ENCODE assay signal across 9 cellular contexts in the genomic region with DNA sequence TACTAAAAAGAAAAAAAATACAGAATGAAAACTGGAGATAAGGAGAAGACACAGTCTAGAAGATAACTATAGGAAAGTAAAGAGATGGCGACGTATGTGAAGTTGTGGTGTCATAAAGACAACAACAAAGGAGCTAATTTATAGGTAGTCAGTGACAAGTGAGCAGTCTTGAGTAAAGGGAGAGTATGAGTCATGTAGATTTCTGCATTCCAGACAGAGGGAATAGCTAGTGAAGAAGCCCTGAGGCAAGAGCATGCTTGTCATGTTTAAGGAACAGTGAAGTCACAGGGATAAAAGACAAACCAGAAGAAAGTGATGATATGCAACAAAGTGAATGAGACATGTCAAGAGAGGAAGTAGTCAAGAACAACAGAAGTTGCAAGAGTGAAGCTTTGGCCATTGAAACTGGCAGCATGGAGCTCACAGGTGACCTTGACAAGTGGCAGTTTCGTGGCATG. TPM values are rescaled to one million over a fixed set of nuclear protein-coding genes. Genes with fewer than 3 reads are reported as not detected.
DNase-seq lines count a peak whose midpoint lies in the region; TF ChIP-seq lines count a peak whose summit lies in the region.
"Had no signal": no experiment of that assay in that cellular context is flagged by ENCODE, and none has a peak within 500 bp of the region (broad histone marks: within the 10 kb centered on the region; RNA-seq: fewer than 3 reads in every experiment).

No MANE protein-coding gene starts in this region.

- TF ChIP-seq CTCF in HEK293 (tag by site-specific recombination; IDR thresholded peaks at IDR 0.05) (no peak), stomach (IDR thresholded peaks at IDR 0.05) (no peak), dorsolateral prefrontal cortex (IDR thresholded peaks at IDR 0.05 in 54 of 56, conservative IDR thresholded peaks at IDR 0.05 in 2 of 56; ENCODE audit: low read depth in 1 of 56, partially characterized antibody in 56 of 56) (no peak)

- POLR2A ChIA-PET in HEK293 (lab: Yijun Ruan, JAX) = interaction anchor here (1.3 kb wide), 1 partner anchor 76 kb away, joined by 6 read pairs; the partner anchor contains the start of gene UMAD1

- H3K27ac ChIP-seq in HEK293 (ENCODE audit: extremely low read depth, low read depth, low read length) (no peak overlapping the region), stomach (peak overlapping the region; percentile 61 to 98 (median 95)), dorsolateral prefrontal cortex (peak overlapping the region in 7 of 59 donors; percentile 0 to 31 (median 6))

- no peaks in the 10 kb centered on the region for H3K9me3 ChIP-seq in HEK293 (ENCODE audit: control insufficient read depth, insufficient read depth, low read depth, low read length)
- H3K9me3 ChIP-seq in stomach = peaks cover 0 to 10% (median 5%) of the 10 kb centered on the region in 4 donors
- H3K9me3 ChIP-seq: ovary had no signal

- intact Hi-C loops in stomach (cut with DNase I; ENCODE audit: low total_unique reads) (no loop called here), dorsolateral prefrontal cortex (cut with DNase I) (loop anchor here (10.0 kb wide), 2 partner anchors 380 to 730 kb away; partner anchors contain the start of gene C1GALT1 (in 1 of the 2))

- TF ChIP-seq POLR2A in stomach (IDR thresholded peaks at IDR 0.05) = no peak

- H3K36me3 ChIP-seq in HEK293 (ENCODE audit: control insufficient read depth in 2 of 2, insufficient read depth in 1 of 2, low read length in 2 of 2) = peaks cover 0 to 2% of the 10 kb centered on the region in 2 experiments; a peak in 1 of 3 replicates
- H3K36me3 ChIP-seq in stomach = no peaks in the 10 kb centered on the region
- H3K36me3 ChIP-seq: ovary had no signal

- DNase-seq in SK-MEL-5 (ENCODE audit: low read depth, low spot score) (peak; percentile 66), fibroblast of gingiva (ENCODE audit: low read depth) (peak; percentile 66), stomach (no peak), dorsolateral prefrontal cortex (no peak), cerebellum (ENCODE audit: low spot score) (no peak), activated gamma-delta T cell (lab: John Stamatoyannopoulos, UW) (no peak)
- DNase-seq in stimulated activated CD8-positive, alpha-beta memory T cell treated with anti-CD3 and anti-CD28 coated beads, Interleukin-4, amount 100 ng/mL, for 48 hours = no peak
- DNase-seq: ovary had no signal

- in situ Hi-C loops in SK-MEL-5 (cut with HindIII; ENCODE audit: low pct_unique_long_range_greater_than_20kb, low sequenced_read_pairs) = no loop called here

- CTCF ChIA-PET in HEK293 (lab: Yijun Ruan, JAX) = no interaction called here

- H3K4me1 ChIP-seq in HEK293 (ENCODE audit: control insufficient read depth, insufficient read depth, low read length) = peaks cover 5% of the 10 kb centered on the region; the same call in 1 of the 2 replicates
- H3K4me1 ChIP-seq in stomach = peaks cover 16 to 58% (median 42%) of the 10 kb centered on the region in 4 donors

- WGBS in stomach, 5 donors = 76 to 90% (median 83%) methylated on average over 3 of the region's 3 CpGs

- no peak overlapping the region for H3K4me3 ChIP-seq in HEK293 (ENCODE audit: low read depth, low read length)
- no peak overlapping the region for H3K4me3 ChIP-seq in stomach
- H3K4me3 ChIP-seq in dorsolateral prefrontal cortex = no peak overlapping the region
- H3K4me3 ChIP-seq: ovary had no signal

- H3K27me3 ChIP-seq in stomach = no peaks in the 10 kb centered on the region
- no peaks in the 10 kb centered on the region for H3K27me3 ChIP-seq in dorsolateral prefrontal cortex
- H3K27me3 ChIP-seq: ovary had no signal

- TF ChIP-seq EP300 in stomach (IDR thresholded peaks at IDR 0.05) = no peak

TF ChIP-seq in HEK293, 187 proteins besides CTCF, POLR2A, EP300 and RAD21 (continues in another document):
- no peak for TF ChIP-seq ZNF311 (tag by site-specific recombination; IDR thresholded peaks at IDR 0.05; ENCODE audit: borderline replicate concordance)
- TF ChIP-seq ZNF677 (tag by site-specific recombination; IDR thresholded peaks at IDR 0.05) = no peak
- no peak for TF ChIP-seq ZNF830 (tag by site-specific recombination; IDR thresholded peaks at IDR 0.05; ENCODE audit: low read depth)
- TF ChIP-seq GLI4 (tag by site-specific recombination; IDR thresholded peaks at IDR 0.05) = no peak
- TF ChIP-seq ZNF621 (tag by site-specific recombination; IDR thresholded peaks at IDR 0.05) = no peak
- peak; percentile 93 for TF ChIP-seq PRDM1 (tag by site-specific recombination; IDR thresholded peaks at IDR 0.05)
- TF ChIP-seq ZNF169 (tag by site-specific recombination; IDR thresholded peaks at IDR 0.05) = no peak
- peak; percentile 86 for TF ChIP-seq MEIS1 (CRISPR knock-in tag; IDR thresholded peaks at IDR 0.05; ENCODE audit: borderline replicate concordance)
- TF ChIP-seq SP3 (tag by site-specific recombination; IDR thresholded peaks at IDR 0.05) = no peak
- TF ChIP-seq TRIM28 (IDR thresholded peaks at IDR 0.05; ENCODE audit: borderline replicate concordance, low read length) = 0 out of 2 replicates have a peak, but pooled peaks have one; percentile 38
- no peak for TF ChIP-seq ZNF184 (tag by site-specific recombination; IDR thresholded peaks at IDR 0.05)
- TF ChIP-seq INSM2 (tag by site-specific recombination; IDR thresholded peaks at IDR 0.05) = peak; percentile 91
- TF ChIP-seq ZNF792 (tag by site-specific recombination; IDR thresholded peaks at IDR 0.05) = no peak
- TF ChIP-seq, protein P1, sequence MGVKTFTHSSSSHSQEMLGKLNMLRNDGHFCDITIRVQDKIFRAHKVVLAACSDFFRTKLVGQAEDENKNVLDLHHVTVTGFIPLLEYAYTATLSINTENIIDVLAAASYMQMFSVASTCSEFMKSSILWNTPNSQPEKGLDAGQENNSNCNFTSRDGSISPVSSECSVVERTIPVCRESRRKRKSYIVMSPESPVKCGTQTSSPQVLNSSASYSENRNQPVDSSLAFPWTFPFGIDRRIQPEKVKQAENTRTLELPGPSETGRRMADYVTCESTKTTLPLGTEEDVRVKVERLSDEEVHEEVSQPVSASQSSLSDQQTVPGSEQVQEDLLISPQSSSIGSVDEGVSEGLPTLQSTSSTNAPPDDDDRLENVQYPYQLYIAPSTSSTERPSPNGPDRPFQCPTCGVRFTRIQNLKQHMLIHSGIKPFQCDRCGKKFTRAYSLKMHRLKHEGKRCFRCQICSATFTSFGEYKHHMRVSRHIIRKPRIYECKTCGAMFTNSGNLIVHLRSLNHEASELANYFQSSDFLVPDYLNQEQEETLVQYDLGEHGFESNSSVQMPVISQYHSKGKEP (tag by site-specific recombination; IDR thresholded peaks at IDR 0.05) = no peak
- TF ChIP-seq, protein P2, sequence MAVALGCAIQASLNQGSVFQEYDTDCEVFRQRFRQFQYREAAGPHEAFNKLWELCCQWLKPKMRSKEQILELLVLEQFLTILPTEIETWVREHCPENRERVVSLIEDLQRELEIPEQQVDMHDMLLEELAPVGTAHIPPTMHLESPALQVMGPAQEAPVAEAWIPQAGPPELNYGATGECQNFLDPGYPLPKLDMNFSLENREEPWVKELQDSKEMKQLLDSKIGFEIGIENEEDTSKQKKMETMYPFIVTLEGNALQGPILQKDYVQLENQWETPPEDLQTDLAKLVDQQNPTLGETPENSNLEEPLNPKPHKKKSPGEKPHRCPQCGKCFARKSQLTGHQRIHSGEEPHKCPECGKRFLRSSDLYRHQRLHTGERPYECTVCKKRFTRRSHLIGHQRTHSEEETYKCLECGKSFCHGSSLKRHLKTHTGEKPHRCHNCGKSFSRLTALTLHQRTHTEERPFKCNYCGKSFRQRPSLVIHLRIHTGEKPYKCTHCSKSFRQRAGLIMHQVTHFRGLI (tag by site-specific recombination; IDR thresholded peaks at IDR 0.05) = no peak
- TF ChIP-seq TCF7L2 (IDR thresholded peaks at IDR 0.05; ENCODE audit: borderline replicate concordance, low read depth, low read length) = no peak
- TF ChIP-seq FEZF1 (tag by site-specific recombination; IDR thresholded peaks at IDR 0.05) = peak; percentile 94

RNA-seq across cellular contexts. Expression of gene MIOS, which starts 2.3 kb away (rescaled TPM):
- total RNA-seq in SK-MEL-5 (2014; rRNA removed; shearing (Covaris generic)) = 49.2 and 51.2 TPM in 2 replicates
- 28.3 and 38.1 TPM in 2 replicates for polyA plus RNA-seq in SK-MEL-5 (2015; cell fraction: cytosol; rRNA removed)
- 57.5 and 87.0 TPM in 2 replicates for polyA plus RNA-seq in SK-MEL-5 (2015; cell fraction: nucleus; rRNA removed)
- total RNA-seq in stomach (10 to 100 TPM; 10.7 to 82.9 (median 62.4) TPM), dorsolateral prefrontal cortex (10 to 100 TPM; 22.0 to 49.3 (median 35.6) TPM), cerebellum (57.0 TPM)
- polyA plus RNA-seq in stomach = 10 to 100 TPM; 16.3 to 21.8 (median 17.0) TPM

RNA-seq across cellular contexts. Expression of gene COL28A1, which starts 28.7 kb away (rescaled TPM):
- 0.26 and 0.32 TPM in 2 replicates for total RNA-seq in SK-MEL-5 (2014; rRNA removed; shearing (Covaris generic))
- 0.11 TPM in 1 of 2 replicates, not detected in the other for polyA plus RNA-seq in SK-MEL-5 (2015; cell fraction: cytosol; rRNA removed)
- polyA plus RNA-seq in SK-MEL-5 (2015; cell fraction: nucleus; rRNA removed) = 0.44 TPM in 1 of 2 replicates, not detected in the other
- 10 to 100 TPM in 2 of 5 donors, 1 to 10 TPM in 2, under 1 TPM in 1; 0.58 to 39.7 (median 5.7) TPM for total RNA-seq in stomach
- 1 to 10 TPM; 1.7 to 4.0 (median 2.5) TPM for polyA plus RNA-seq in stomach
- total RNA-seq in dorsolateral prefrontal cortex = 10 to 100 TPM in 2 of 120 experiments, 1 to 10 TPM in 118; 2.3 to 11.2 (median 5.6) TPM
- total RNA-seq in cerebellum = 6.2 TPM

Comparison
In these comparisons a context has a peak if more than half of its experiments do, and no peak if none do; other contexts are left out.
1. DNase-seq: peak in SK-MEL-5 (single experiment) and fibroblast of gingiva (single experiment); none in stomach (single experiment), dorsolateral prefrontal cortex (0 of 10), cerebellum (single experiment), activated gamma-delta T cell (single experiment) and stimulated activated CD8-positive, alpha-beta memory T cell treated with anti-CD3 and anti-CD28 coated beads, Interleukin-4, amount 100 ng/mL, for 48 hours (single experiment).